ENCODE assay signal across 10 cellular contexts in genomic region chr15:34334676-34335075, GRCh38. TPM values are rescaled to one million over a fixed set of nuclear protein-coding genes. Genes with fewer than 3 reads are reported as not detected.
DNase-seq lines count a peak whose midpoint lies in the region; ATAC-seq, FAIRE-seq and TF ChIP-seq lines count a peak whose summit lies in the region.
"Had no signal": no experiment of that assay in that cellular context is flagged by ENCODE, and none has a peak within 500 bp of the region (broad histone marks: within the 10 kb centered on the region; RNA-seq: fewer than 3 reads in every experiment).

No MANE protein-coding gene starts in this region.

- H3K9me3 ChIP-seq in RWPE2 (ENCODE audit: severe bottlenecking) (no peaks in the 10 kb centered on the region), endothelial cell of umbilical vein (replicated peaks; ENCODE audit: control insufficient read depth, insufficient read depth, low read length) (no peaks in the 10 kb centered on the region), spleen (no peaks in the 10 kb centered on the region), neural progenitor cell (ENCODE audit: low read depth) (no peaks in the 10 kb centered on the region)

- H3K4me2 ChIP-seq in endothelial cell of umbilical vein (ENCODE audit: insufficient read depth, low read length) (peak overlapping the region; percentile 99), neural progenitor cell (no peak overlapping the region)
- H3K4me2 ChIP-seq: hepatocyte had no signal

- TF ChIP-seq POLR2A in endothelial cell of umbilical vein (IDR thresholded peaks at IDR 0.05; ENCODE audit: low read depth, low read length) (no peak), spleen (IDR thresholded peaks at IDR 0.05) (no peak)

- ATAC-seq in RWPE2 (ENCODE audit: low read depth): no peak

- FAIRE-seq in endothelial cell of umbilical vein (lab: Jason Lieb, UNC): no peak

- H3K79me2 ChIP-seq in endothelial cell of umbilical vein (ENCODE audit: control insufficient read depth, insufficient read depth, low read length) (peaks cover 1% of the 10 kb centered on the region), neural progenitor cell (ENCODE audit: low read depth) (no peaks in the 10 kb centered on the region)

- H3K9ac ChIP-seq in endothelial cell of umbilical vein (replicated peaks; ENCODE audit: extremely low read depth, insufficient read depth, low read length) (peak overlapping the region; percentile 67), neural progenitor cell (no peak overlapping the region)

- 24 to 45% (median 34%) methylated on average over 4 of the region's 4 CpGs for WGBS in spleen, 5 donors

- H3K27me3 ChIP-seq in RWPE2 (ENCODE audit: insufficient read depth, poor library complexity, severe bottlenecking) (no peaks in the 10 kb centered on the region), endothelial cell of umbilical vein (ENCODE audit: control insufficient read depth in 2 of 2, insufficient read depth in 2 of 2, low read length in 2 of 2) (no peaks in the 10 kb centered on the region), spleen (replicated peaks in 1 of 7) (no peaks in the 10 kb centered on the region), neural progenitor cell (peaks cover 4% of the 10 kb centered on the region)
- H3K27me3 ChIP-seq: hepatocyte had no signal

- CTCF ChIA-PET in activated CD4-positive, alpha-beta T cell treated with anti-CD3 and anti-CD28 coated beads, Interleukin-2, amount 10 ng/mL, durations not matched to agents 7 days and 5 days (lab: Charles Lee): no interaction called here
- CTCF ChIA-PET in endothelial cell of umbilical vein (lab: Charles Lee): interaction anchor here (1.7 kb wide), 1 partner anchor 94 kb away, joined by 5 read pairs; no protein-coding TSS in a partner anchor

- no peaks in the 10 kb centered on the region for H3K27me3 Mint-ChIP-seq in activated CD4-positive, alpha-beta T cell treated with anti-CD3 and anti-CD28 coated beads, Interleukin-2, amount 10 ng/mL, durations not matched to agents 7 days and 5 days
- H3K27me3 Mint-ChIP-seq in neural progenitor cell (ENCODE audit: insufficient read depth, low read depth): peaks cover 5% of the 10 kb centered on the region

- H3K4me1 ChIP-seq in RWPE2 (ENCODE audit: insufficient read depth, poor library complexity, severe bottlenecking) (peaks cover 18% of the 10 kb centered on the region), endothelial cell of umbilical vein (ENCODE audit: control insufficient read depth, extremely low read depth, insufficient read depth, low read length) (peaks cover 37% of the 10 kb centered on the region), spleen (peaks cover 6 to 94% (median 83%) of the 10 kb centered on the region in 6 donors), neural progenitor cell (peaks cover 13% of the 10 kb centered on the region)

- intact Hi-C loops in endothelial cell of umbilical vein (cut with micrococcal nuclease) (loop anchor here (2.0 kb wide), 1 partner anchor 94 kb away; no protein-coding TSS in a partner anchor), spleen (cut with DNase I; ENCODE audit: low total_unique reads) (no loop called here)

- H3K4me1 Mint-ChIP-seq in activated CD4-positive, alpha-beta T cell treated with anti-CD3 and anti-CD28 coated beads, Interleukin-2, amount 10 ng/mL, durations not matched to agents 7 days and 5 days: peaks cover 62% of the 10 kb centered on the region
- peaks cover 7% of the 10 kb centered on the region for H3K4me1 Mint-ChIP-seq in neural progenitor cell

- H3K27ac Mint-ChIP-seq in activated CD4-positive, alpha-beta T cell treated with anti-CD3 and anti-CD28 coated beads, Interleukin-2, amount 10 ng/mL, durations not matched to agents 7 days and 5 days: peak overlapping the region; percentile 99
- H3K27ac Mint-ChIP-seq in neural progenitor cell: no peak overlapping the region

- H3K36me3 Mint-ChIP-seq in activated CD4-positive, alpha-beta T cell treated with anti-CD3 and anti-CD28 coated beads, Interleukin-2, amount 10 ng/mL, durations not matched to agents 7 days and 5 days (ENCODE audit: low read depth): peaks cover 21% of the 10 kb centered on the region
- no peaks in the 10 kb centered on the region for H3K36me3 Mint-ChIP-seq in neural progenitor cell

- no peaks in the 10 kb centered on the region for H4K20me1 ChIP-seq in endothelial cell of umbilical vein (replicated peaks; ENCODE audit: control insufficient read depth, extremely low read depth, insufficient read depth, low read length)
- H4K20me1 ChIP-seq in neural progenitor cell (ENCODE audit: low read depth): no peaks in the 10 kb centered on the region

- POLR2A ChIA-PET in activated CD4-positive, alpha-beta T cell treated with anti-CD3 and anti-CD28 coated beads, Interleukin-2, amount 10 ng/mL, durations not matched to agents 7 days and 5 days (lab: Charles Lee): no interaction called here
- POLR2A ChIA-PET in endothelial cell of umbilical vein (lab: Charles Lee): no interaction called here

- H3K4me3 ChIP-seq in RWPE2 (ENCODE audit: severe bottlenecking): no peak overlapping the region
- H3K4me3 ChIP-seq in endothelial cell of umbilical vein (replicated peaks in 1 of 3; ENCODE audit: insufficient read depth in 1 of 3, low read depth in 1 of 3, low read length in 3 of 3): peak overlapping the region in 2 of 3 experiments; percentile 11 to 74
- peak overlapping the region in 7 of 8 donors; percentile 77 to 94 (median 84) for H3K4me3 ChIP-seq in spleen
- H3K4me3 ChIP-seq in neural progenitor cell: no peak overlapping the region
- H3K4me3 ChIP-seq: hepatocyte had no signal

- H3K9me1 ChIP-seq in endothelial cell of umbilical vein (replicated peaks; ENCODE audit: control insufficient read depth, extremely low read depth, insufficient read depth, low read length): no peaks in the 10 kb centered on the region

- H3F3A ChIP-seq in neural progenitor cell (ENCODE audit: low read depth): peaks cover 24% of the 10 kb centered on the region

- no peak for TF ChIP-seq CTCF in RWPE2 (IDR thresholded peaks at IDR 0.05; ENCODE audit: poor library complexity, severe bottlenecking)
- TF ChIP-seq CTCF in endothelial cell of umbilical vein (IDR thresholded peaks at IDR 0.05; ENCODE audit: extremely low read depth in 1 of 2, insufficient read depth in 1 of 2, low read depth in 1 of 2, low read length in 2 of 2): no peak
- no peak for TF ChIP-seq CTCF in spleen (IDR thresholded peaks at IDR 0.05 in 8 of 11, conservative IDR thresholded peaks at IDR 0.05 in 3 of 11)
- TF ChIP-seq CTCF in neural progenitor cell (IDR thresholded peaks at IDR 0.05): no peak

- H3K36me3 ChIP-seq in RWPE2 (ENCODE audit: low read depth) (peaks cover 15% of the 10 kb centered on the region), endothelial cell of umbilical vein (ENCODE audit: control insufficient read depth in 2 of 2, extremely low read depth in 1 of 2, insufficient read depth in 2 of 2, low read length in 2 of 2) (no peaks in the 10 kb centered on the region), spleen (peaks cover 0 to 19% (median 0%) of the 10 kb centered on the region in 6 donors), neural progenitor cell (peaks cover 3% of the 10 kb centered on the region)

- peak overlapping the region; percentile 27 for H3K27ac ChIP-seq in RWPE2 (ENCODE audit: poor library complexity, severe bottlenecking)
- peak overlapping the region; percentile 82 for H3K27ac ChIP-seq in endothelial cell of umbilical vein (ENCODE audit: insufficient read depth, low read depth, low read length)
- peak overlapping the region; percentile 58 to 100 (median 98) for H3K27ac ChIP-seq in spleen
- no peak overlapping the region for H3K27ac ChIP-seq in neural progenitor cell
- H3K27ac ChIP-seq: hepatocyte had no signal

- no peak for DNase-seq in activated CD4-positive, alpha-beta T cell treated with anti-CD3 and anti-CD28 coated beads, Interleukin-2, amount 10 ng/mL, durations not matched to agents 7 days and 5 days
- DNase-seq in activated CD4-positive, alpha-beta T cell treated with anti-CD3 and anti-CD28 coated beads, Interleukin-2, amount 50 U/mL, for 4 hours: no peak
- no peak for DNase-seq in RWPE2 (ENCODE audit: low spot score)
- peak; percentile 37 for DNase-seq in endothelial cell of umbilical vein (ENCODE audit: low read depth, low spot score)
- no peak for DNase-seq in spleen
- DNase-seq in NCI-H748 (lab: John Stamatoyannopoulos, UW; ENCODE audit: unreplicated experiment): no peak
- no peak for DNase-seq in LoVo (ENCODE audit: low spot score)
- DNase-seq in neural progenitor cell (ENCODE audit: low spot score): no peak
- DNase-seq: activated CD4-positive, CD25-positive, alpha-beta regulatory T cell had no signal

- H2AFZ ChIP-seq in endothelial cell of umbilical vein (ENCODE audit: low read depth, low read length) (peak overlapping the region; percentile 9), neural progenitor cell (replicated peaks) (no peak overlapping the region)
- H2AFZ ChIP-seq: hepatocyte had no signal

- H3K4me3 Mint-ChIP-seq in activated CD4-positive, alpha-beta T cell treated with anti-CD3 and anti-CD28 coated beads, Interleukin-2, amount 10 ng/mL, durations not matched to agents 7 days and 5 days: peak overlapping the region; percentile 95
- no peak overlapping the region for H3K4me3 Mint-ChIP-seq in neural progenitor cell

- dilution Hi-C loops in endothelial cell of umbilical vein (cut with MboI; ENCODE audit: extremely low pct_ligation_motif_present, low sequenced_read_pairs): no loop called here

- H3K9me3 Mint-ChIP-seq in activated CD4-positive, alpha-beta T cell treated with anti-CD3 and anti-CD28 coated beads, Interleukin-2, amount 10 ng/mL, durations not matched to agents 7 days and 5 days: no peaks in the 10 kb centered on the region
- no peaks in the 10 kb centered on the region for H3K9me3 Mint-ChIP-seq in neural progenitor cell

- no TSS peak for BruUV-seq in endothelial cell of umbilical vein (replicated peaks; lab: Mats Ljungman, UMichigan)

RNA-seq across cellular contexts. Expression of gene SLC12A6, which starts 2.9 kb away (rescaled TPM):
- 10 to 100 TPM; 32.7 to 36.7 TPM for total RNA-seq in activated CD4-positive, alpha-beta T cell treated with anti-CD3 and anti-CD28 coated beads, Interleukin-2, amount 10 ng/mL, durations not matched to agents 7 days and 5 days
- total RNA-seq in endothelial cell of umbilical vein (27.1 and 29.4 TPM in 2 replicates), spleen (100 to 1,000 TPM in 1 of 7 donors, 10 to 100 TPM in 6; 51.4 to 120 (median 78.9) TPM), neural progenitor cell (ENCODE audit: low replicate concordance) (16.0 and 17.7 TPM in 2 replicates)
- polyA plus RNA-seq in endothelial cell of umbilical vein (17.6 and 21.4 TPM in 2 replicates), spleen (1 to 10 TPM; 5.2 to 8.3 (median 6.7) TPM)
- 10.9 and 12.7 TPM in 2 replicates for polyA plus RNA-seq in endothelial cell of umbilical vein (2011; cell fraction: cytosol; rRNA removed)
- polyA plus RNA-seq in endothelial cell of umbilical vein (2011; cell fraction: nucleus; rRNA removed): 68.8 and 75.0 TPM in 2 replicates
- 12.7 and 15.2 TPM in 2 replicates for polyA plus RNA-seq in endothelial cell of umbilical vein (2012)
- 89.1 and 94.6 TPM in 2 replicates for polyA minus RNA-seq in endothelial cell of umbilical vein
- 18.1 TPM for polyA minus RNA-seq in endothelial cell of umbilical vein (2011; cell fraction: cytosol; rRNA and poly(A)+ RNA removed)
- 73.6 and 106 TPM in 2 replicates for polyA minus RNA-seq in endothelial cell of umbilical vein (2011; cell fraction: nucleus; rRNA and poly(A)+ RNA removed)

RNA-seq across cellular contexts. Expression of gene NOP10, which starts 8.3 kb away (rescaled TPM):
- 100 to 1,000 TPM; 162 to 207 TPM for total RNA-seq in activated CD4-positive, alpha-beta T cell treated with anti-CD3 and anti-CD28 coated beads, Interleukin-2, amount 10 ng/mL, durations not matched to agents 7 days and 5 days
- total RNA-seq in endothelial cell of umbilical vein: 215 and 225 TPM in 2 replicates
- 708 and 710 TPM in 2 replicates for polyA plus RNA-seq in endothelial cell of umbilical vein
- 622 and 785 TPM in 2 replicates for polyA plus RNA-seq in endothelial cell of umbilical vein (2011; cell fraction: cytosol; rRNA removed)
- polyA plus RNA-seq in endothelial cell of umbilical vein (2011; cell fraction: nucleus; rRNA removed): 193 and 217 TPM in 2 replicates
- 280 and 439 TPM in 2 replicates for polyA plus RNA-seq in endothelial cell of umbilical vein (2012)
- polyA minus RNA-seq in endothelial cell of umbilical vein: 216 and 233 TPM in 2 replicates
- polyA minus RNA-seq in endothelial cell of umbilical vein (2011; cell fraction: cytosol; rRNA and poly(A)+ RNA removed): 102 TPM
- 29.0 and 45.2 TPM in 2 replicates for polyA minus RNA-seq in endothelial cell of umbilical vein (2011; cell fraction: nucleus; rRNA and poly(A)+ RNA removed)
- 100 to 1,000 TPM in 6 of 7 donors, 10 to 100 TPM in 1; 100.0 to 147 (median 132) TPM for total RNA-seq in spleen
- polyA plus RNA-seq in spleen: 100 to 1,000 TPM; 180 to 329 (median 308) TPM
- total RNA-seq in neural progenitor cell (ENCODE audit: low replicate concordance): 123 and 151 TPM in 2 replicates

RNA-seq across cellular contexts. Expression of gene NUTM1, which starts 8.4 kb away (rescaled TPM):
- total RNA-seq in activated CD4-positive, alpha-beta T cell treated with anti-CD3 and anti-CD28 coated beads, Interleukin-2, amount 10 ng/mL, durations not matched to agents 7 days and 5 days: not detected
- not detected in 2 replicates for total RNA-seq in endothelial cell of umbilical vein
- polyA plus RNA-seq in endothelial cell of umbilical vein: not detected in 2 replicates
- polyA plus RNA-seq in endothelial cell of umbilical vein (2011; cell fraction: cytosol; rRNA removed): not detected in 2 replicates
- polyA plus RNA-seq in endothelial cell of umbilical vein (2011; cell fraction: nucleus; rRNA removed): not detected in 2 replicates
- polyA plus RNA-seq in endothelial cell of umbilical vein (2012): not detected in 2 replicates
- polyA minus RNA-seq in endothelial cell of umbilical vein: not detected in 2 replicates
- not detected for polyA minus RNA-seq in endothelial cell of umbilical vein (2011; cell fraction: cytosol; rRNA and poly(A)+ RNA removed)
- polyA minus RNA-seq in endothelial cell of umbilical vein (2011; cell fraction: nucleus; rRNA and poly(A)+ RNA removed): not detected in 2 replicates
- not detected for total RNA-seq in spleen
- polyA plus RNA-seq in spleen: under 1 TPM in 1 of 3 donors, not detected in 2; 0.03 TPM
- 0.19 TPM in 1 of 2 replicates, not detected in the other for total RNA-seq in neural progenitor cell (ENCODE audit: low replicate concordance)
- total RNA-seq: hepatocyte had no signal
- polyA plus RNA-seq: hepatocyte had no signal

RNA-seq across cellular contexts. Expression of gene LPCAT4, which starts 32.3 kb away (rescaled TPM):
- 100 to 1,000 TPM in 1 of 2 experiments, 10 to 100 TPM in 1; 98.2 to 101 TPM for total RNA-seq in activated CD4-positive, alpha-beta T cell treated with anti-CD3 and anti-CD28 coated beads, Interleukin-2, amount 10 ng/mL, durations not matched to agents 7 days and 5 days
- total RNA-seq in endothelial cell of umbilical vein (44.0 and 49.3 TPM in 2 replicates), spleen (10 to 100 TPM; 24.9 to 53.7 (median 47.4) TPM), neural progenitor cell (ENCODE audit: low replicate concordance) (35.1 and 47.1 TPM in 2 replicates)
- polyA plus RNA-seq in endothelial cell of umbilical vein (51.3 and 69.2 TPM in 2 replicates), spleen (10 to 100 TPM; 18.6 to 39.1 (median 28.2) TPM)
- polyA plus RNA-seq in endothelial cell of umbilical vein (2011; cell fraction: cytosol; rRNA removed): 39.7 and 42.6 TPM in 2 replicates
- 132 and 154 TPM in 2 replicates for polyA plus RNA-seq in endothelial cell of umbilical vein (2011; cell fraction: nucleus; rRNA removed)
- 26.3 and 27.1 TPM in 2 replicates for polyA plus RNA-seq in endothelial cell of umbilical vein (2012)
- polyA minus RNA-seq in endothelial cell of umbilical vein: 21.6 and 32.4 TPM in 2 replicates
- 20.3 TPM for polyA minus RNA-seq in endothelial cell of umbilical vein (2011; cell fraction: cytosol; rRNA and poly(A)+ RNA removed)
- polyA minus RNA-seq in endothelial cell of umbilical vein (2011; cell fraction: nucleus; rRNA and poly(A)+ RNA removed): 17.9 and 22.1 TPM in 2 replicates

Comparison
In these comparisons a context has a peak if more than half of its experiments do, and no peak if none do; other contexts are left out.
1. H3K4me3 ChIP-seq: peak in endothelial cell of umbilical vein (2 of 3) and spleen (7 of 8); none in RWPE2 (single experiment) and neural progenitor cell (single experiment).